Comparison of ENCODE assay signal across 8 cellular contexts in genomic region chr16:71883849-71884638, GRCh38. TPM values are rescaled to one million over a fixed set of nuclear protein-coding genes. Genes with fewer than 3 reads are reported as not detected.
DNase-seq lines count a peak whose midpoint lies in the region; ATAC-seq and TF ChIP-seq lines count a peak whose summit lies in the region.

Gene ZNF821 (minus strand): TSS chr16:71884182. CDS start chr16:71879946, 4,236 bp downstream.

- peak; percentile 47 for ATAC-seq in GM21737 (IDR thresholded peaks at IDR 0.05; ENCODE audit: unreplicated experiment)

- H3K27me3 Mint-ChIP-seq in activated naive CD8-positive, alpha-beta T cell = no peaks in the 10 kb centered on the region
- no peaks in the 10 kb centered on the region for H3K27me3 Mint-ChIP-seq in osteocyte (ENCODE audit: unreplicated experiment)

- no peak for TF ChIP-seq EP300 in tibial nerve (IDR thresholded peaks at IDR 0.05)

- no peaks in the 10 kb centered on the region for H3K36me3 Mint-ChIP-seq in activated naive CD8-positive, alpha-beta T cell
- peaks cover 11% of the 10 kb centered on the region for H3K36me3 Mint-ChIP-seq in osteocyte (ENCODE audit: unreplicated experiment)

- intact Hi-C loops in head of caudate nucleus (cut with DNase I) = loop anchor here (5.0 to 10.0 kb wide), 2 partner anchors 77 to 211 kb away; partner anchors contain the start of genes AP1G1, DHX38 and TXNL4B

- H3K27ac ChIP-seq in SK-N-MC = peak within 1 kb of the TSS; percentile 46; the same call in 1 of the 2 replicates
- H3K27ac ChIP-seq in tibial nerve = peak within 1 kb of the TSS; percentile 91 to 96 (median 94)

- H3K4me1 Mint-ChIP-seq in activated naive CD8-positive, alpha-beta T cell (ENCODE audit: low read depth) = peaks cover 46% of the 10 kb centered on the region
- peaks cover 14% of the 10 kb centered on the region for H3K4me1 Mint-ChIP-seq in osteocyte (ENCODE audit: unreplicated experiment)

- peaks cover 0 to 30% (median 7%) of the 10 kb centered on the region in 4 donors for H3K4me1 ChIP-seq in tibial nerve

- H3K4me3 ChIP-seq in LNCaP clone FGC (ENCODE audit: low read depth, low read length) (peak within 1 kb of the TSS; percentile 69), SK-N-MC (peak within 1 kb of the TSS; percentile 80), tibial nerve (peak within 1 kb of the TSS; percentile 78 to 99 (median 88))

- peak within 1 kb of the TSS; percentile 88 for H3K27ac Mint-ChIP-seq in activated naive CD8-positive, alpha-beta T cell
- peak within 1 kb of the TSS; percentile 91 for H3K27ac Mint-ChIP-seq in osteocyte (ENCODE audit: unreplicated experiment)

- peak within 1 kb of the TSS; percentile 79 for H3K9ac ChIP-seq in SK-N-MC (ENCODE audit: insufficient read length)

- WGBS in tibial nerve, 2 donors = 0 to 1% methylated on average over 21 to 31 of the region's 85 CpGs

- H3K9me3 Mint-ChIP-seq in activated naive CD8-positive, alpha-beta T cell (ENCODE audit: low read depth) = no peaks in the 10 kb centered on the region
- no peaks in the 10 kb centered on the region for H3K9me3 Mint-ChIP-seq in osteocyte (ENCODE audit: unreplicated experiment)

- peak within 1 kb of the TSS; percentile 93 for H3K4me3 Mint-ChIP-seq in activated naive CD8-positive, alpha-beta T cell
- peak within 1 kb of the TSS; percentile 96 for H3K4me3 Mint-ChIP-seq in osteocyte (ENCODE audit: unreplicated experiment)

- peak in 1 of 2 donors; percentile 38 for TF ChIP-seq POLR2A in tibial nerve (IDR thresholded peaks at IDR 0.05)

- H3K9me3 ChIP-seq in SK-N-MC (ENCODE audit: low read depth, low read length) = no peaks in the 10 kb centered on the region
- H3K9me3 ChIP-seq in tibial nerve = no peaks in the 10 kb centered on the region

- H3K36me3 ChIP-seq in SK-N-MC (ENCODE audit: insufficient read depth, low read length) = peaks cover 18% of the 10 kb centered on the region; the same call in 1 of the 2 replicates
- H3K36me3 ChIP-seq in tibial nerve = peaks cover 0 to 17% (median 6%) of the 10 kb centered on the region in 3 donors

- TF ChIP-seq CTCF in LNCaP clone FGC (IDR thresholded peaks at IDR 0.05; ENCODE audit: control insufficient read depth, extremely low read depth, insufficient read depth) = no peak
- peak; percentile 23 for TF ChIP-seq CTCF in osteocyte (IDR thresholded peaks at IDR 0.05)
- peak; percentile 25 to 60 (median 34) for TF ChIP-seq CTCF in tibial nerve (IDR thresholded peaks at IDR 0.05)

- no peaks in the 10 kb centered on the region for H3K27me3 ChIP-seq in tibial nerve

- DNase-seq in Daoy (ENCODE audit: low read depth) (peak; percentile 76), LNCaP clone FGC (ENCODE audit: low read depth) (no peak), SK-N-MC (ENCODE audit: low read depth, low spot score) (no peak), head of caudate nucleus (peak; percentile 36 to 90 (median 80)), osteocyte (ENCODE audit: extremely low spot score, unreplicated experiment) (peak; percentile 93), tibial nerve (ENCODE audit: low spot score in 2 of 2) (peak; percentile 49 to 55)

RNA-seq across cellular contexts. Expression of gene ZNF821, which starts in this region (rescaled TPM):
- 3.5 and 4.5 TPM in 2 replicates for total RNA-seq in Daoy (2014; rRNA removed; shearing (Covaris generic))
- total RNA-seq in osteocyte (13.2 and 14.1 TPM in 2 replicates), tibial nerve (10 to 100 TPM in 1 of 4 donors, 1 to 10 TPM in 3; 3.5 to 18.9 (median 4.3) TPM)

Comparison
In these comparisons a context has a peak if more than half of its experiments do, and no peak if none do; other contexts are left out.
1. DNase-seq: peak in Daoy (single experiment), head of caudate nucleus (42 of 42), osteocyte (single experiment) and tibial nerve (2 of 2); none in LNCaP clone FGC (single experiment) and SK-N-MC (single experiment).
2. Peak in every context shown above with its lines, with median percentiles within 50 percentile points of each other: H3K4me3 ChIP-seq.